ENCODE assay signal across 9 cellular contexts in the genomic region with DNA sequence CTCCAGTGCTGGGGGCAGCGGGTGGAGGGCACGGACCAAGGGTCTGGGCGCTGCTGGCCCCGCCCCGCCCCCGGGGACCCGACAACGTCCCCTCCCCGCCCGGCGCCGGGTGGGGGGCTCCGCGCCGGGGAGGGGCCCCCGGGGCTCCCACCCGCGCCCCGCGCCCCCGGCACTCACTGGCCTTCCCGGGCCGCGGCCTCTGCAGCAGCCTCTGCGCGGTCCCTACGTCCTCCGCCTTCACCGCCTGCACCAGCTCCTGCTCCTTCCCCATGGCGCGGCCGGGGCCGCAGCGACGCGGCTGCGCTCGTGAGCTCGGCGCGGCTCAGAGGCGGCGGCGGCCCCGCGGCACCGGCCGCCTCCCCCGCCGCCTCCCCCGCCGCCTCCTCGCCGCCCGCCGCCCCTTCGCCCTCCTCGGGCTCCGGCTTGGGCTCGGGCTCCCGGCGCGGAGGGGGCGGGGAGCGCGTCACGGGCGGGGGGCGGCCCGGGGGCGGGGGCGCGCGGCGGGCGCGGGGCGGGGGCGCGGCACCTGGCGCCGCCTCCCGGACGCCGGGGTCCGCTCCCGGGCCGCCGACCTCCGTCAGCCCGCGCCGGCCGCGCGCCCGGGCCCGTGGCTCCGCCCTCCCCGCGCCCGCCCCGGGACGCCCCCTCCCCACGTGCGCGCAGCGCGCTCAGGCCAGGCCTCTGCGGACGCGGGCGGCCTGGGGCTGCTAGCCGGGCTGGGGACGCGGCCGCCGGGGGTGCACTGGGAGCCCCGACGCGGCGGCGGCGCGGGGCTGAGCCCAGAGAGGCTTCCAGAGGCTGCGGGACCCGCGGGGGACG. TPM values are rescaled to one million over a fixed set of nuclear protein-coding genes. Genes with fewer than 3 reads are reported as not detected.
A peak's percentile ranks its signal among the peaks of the same experiment; 100 is the strongest.
DNase-seq lines count a peak whose midpoint lies in the region; ATAC-seq and TF ChIP-seq lines count a peak whose summit lies in the region.
"Had no signal": no experiment of that assay in that cellular context is flagged by ENCODE, and none has a peak within 500 bp of the region (broad histone marks: within the 10 kb centered on the region; RNA-seq: fewer than 3 reads in every experiment).

A gene with protein sequence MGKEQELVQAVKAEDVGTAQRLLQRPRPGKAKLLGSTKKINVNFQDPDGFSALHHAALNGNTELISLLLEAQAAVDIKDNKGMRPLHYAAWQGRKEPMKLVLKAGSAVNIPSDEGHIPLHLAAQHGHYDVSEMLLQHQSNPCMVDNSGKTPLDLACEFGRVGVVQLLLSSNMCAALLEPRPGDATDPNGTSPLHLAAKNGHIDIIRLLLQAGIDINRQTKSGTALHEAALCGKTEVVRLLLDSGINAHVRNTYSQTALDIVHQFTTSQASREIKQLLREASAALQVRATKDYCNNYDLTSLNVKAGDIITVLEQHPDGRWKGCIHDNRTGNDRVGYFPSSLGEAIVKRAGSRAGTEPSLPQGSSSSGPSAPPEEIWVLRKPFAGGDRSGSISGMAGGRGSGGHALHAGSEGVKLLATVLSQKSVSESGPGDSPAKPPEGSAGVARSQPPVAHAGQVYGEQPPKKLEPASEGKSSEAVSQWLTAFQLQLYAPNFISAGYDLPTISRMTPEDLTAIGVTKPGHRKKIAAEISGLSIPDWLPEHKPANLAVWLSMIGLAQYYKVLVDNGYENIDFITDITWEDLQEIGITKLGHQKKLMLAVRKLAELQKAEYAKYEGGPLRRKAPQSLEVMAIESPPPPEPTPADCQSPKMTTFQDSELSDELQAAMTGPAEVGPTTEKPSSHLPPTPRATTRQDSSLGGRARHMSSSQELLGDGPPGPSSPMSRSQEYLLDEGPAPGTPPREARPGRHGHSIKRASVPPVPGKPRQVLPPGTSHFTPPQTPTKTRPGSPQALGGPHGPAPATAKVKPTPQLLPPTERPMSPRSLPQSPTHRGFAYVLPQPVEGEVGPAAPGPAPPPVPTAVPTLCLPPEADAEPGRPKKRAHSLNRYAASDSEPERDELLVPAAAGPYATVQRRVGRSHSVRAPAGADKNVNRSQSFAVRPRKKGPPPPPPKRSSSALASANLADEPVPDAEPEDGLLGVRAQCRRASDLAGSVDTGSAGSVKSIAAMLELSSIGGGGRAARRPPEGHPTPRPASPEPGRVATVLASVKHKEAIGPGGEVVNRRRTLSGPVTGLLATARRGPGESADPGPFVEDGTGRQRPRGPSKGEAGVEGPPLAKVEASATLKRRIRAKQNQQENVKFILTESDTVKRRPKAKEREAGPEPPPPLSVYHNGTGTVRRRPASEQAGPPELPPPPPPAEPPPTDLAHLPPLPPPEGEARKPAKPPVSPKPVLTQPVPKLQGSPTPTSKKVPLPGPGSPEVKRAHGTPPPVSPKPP (N-terminal part only) (minus strand): TSS at position 444 of the 819 bp plus-strand sequence. CDS start 173 bp downstream, at position 271.

- intact Hi-C loops in vagina (cut with DNase I): no loop called here

- TF ChIP-seq POLR2A in vagina (IDR thresholded peaks at IDR 0.05): no peak

- H3K27me3 ChIP-seq in vagina: peaks cover 11% of the 10 kb centered on the region
- H3K27me3 ChIP-seq: thyroid gland had no signal

- no peak within 1 kb of the TSS for H3K27ac ChIP-seq in vagina
- H3K27ac ChIP-seq: thyroid gland had no signal

- no peaks in the 10 kb centered on the region for H3K9me3 Mint-ChIP-seq in activated naive CD4-positive, alpha-beta T cell treated with anti-CD3 and anti-CD28 coated beads, Interleukin-2, amount 50 U/mL, for 72 hours

- no peaks in the 10 kb centered on the region for H3K36me3 ChIP-seq in vagina
- H3K36me3 ChIP-seq: thyroid gland had no signal

- H3K9me3 ChIP-seq in vagina: no peaks in the 10 kb centered on the region
- H3K9me3 ChIP-seq: thyroid gland had no signal

- peak; percentile 45 to 54 for ATAC-seq in activated naive CD4-positive, alpha-beta T cell treated with anti-CD3 and anti-CD28 coated beads, Interleukin-2, amount 50 U/mL, for 72 hours
- ATAC-seq in GM21576 (IDR thresholded peaks at IDR 0.05; ENCODE audit: unreplicated experiment) (no peak), HG03175 (IDR thresholded peaks at IDR 0.05; ENCODE audit: unreplicated experiment) (no peak), GM21786 (IDR thresholded peaks at IDR 0.05; ENCODE audit: unreplicated experiment) (no peak)

- peak within 1 kb of the TSS; percentile 36 to 55 for H3K4me3 ChIP-seq in vagina

- H3K27ac Mint-ChIP-seq in activated naive CD4-positive, alpha-beta T cell treated with anti-CD3 and anti-CD28 coated beads, Interleukin-2, amount 50 U/mL, for 72 hours: no peak within 1 kb of the TSS

- H3K36me3 Mint-ChIP-seq in activated naive CD4-positive, alpha-beta T cell treated with anti-CD3 and anti-CD28 coated beads, Interleukin-2, amount 50 U/mL, for 72 hours: no peaks in the 10 kb centered on the region

- peak; percentile 47 for DNase-seq in ACHN
- peak; percentile 68 for DNase-seq in GM13977 (ENCODE audit: low spot score)
- no peak for DNase-seq in activated naive CD4-positive, alpha-beta T cell treated with anti-CD3 and anti-CD28 coated beads, Interleukin-2, amount 50 U/mL, for 72 hours (ENCODE audit: low spot score in 2 of 2)
- DNase-seq in iris pigment epithelial cell (ENCODE audit: low read depth): peak; percentile 14
- no peak for DNase-seq in vagina (ENCODE audit: extremely low spot score in 2 of 2)

- TF ChIP-seq CTCF in GM13977 (IDR thresholded peaks at IDR 0.05; ENCODE audit: extremely low read depth, insufficient read depth, missing control alignments) (no peak), vagina (IDR thresholded peaks at IDR 0.05) (no peak)

- in situ Hi-C loops in ACHN (cut with HindIII; ENCODE audit: low pct_ligation_motif_present, low pct_unique_long_range_greater_than_20kb, low sequenced_read_pairs) (no loop called here), GM13977 (cut with MboI; ENCODE audit: low pct_unique_long_range_greater_than_20kb, low sequenced_read_pairs, unreplicated experiment) (no loop called here)

- peaks cover 18% of the 10 kb centered on the region for H3K4me1 ChIP-seq in vagina

RNA-seq across cellular contexts. Expression of the gene that starts here (rescaled TPM):
- 10 to 100 TPM in 1 of 2 donors, under 1 TPM in 1; 0.77 to 11.3 TPM for total RNA-seq in activated naive CD4-positive, alpha-beta T cell treated with anti-CD3 and anti-CD28 coated beads, Interleukin-2, amount 50 U/mL, for 72 hours
- 0.25 TPM for total RNA-seq in vagina

Comparison
In these comparisons a context has a peak if more than half of its experiments do, and no peak if none do; other contexts are left out.
1. DNase-seq: peak in ACHN (single experiment), GM13977 (single experiment) and iris pigment epithelial cell (single experiment); none in activated naive CD4-positive, alpha-beta T cell treated with anti-CD3 and anti-CD28 coated beads, Interleukin-2, amount 50 U/mL, for 72 hours (0 of 2) and vagina (0 of 2).
2. ATAC-seq: peak in activated naive CD4-positive, alpha-beta T cell treated with anti-CD3 and anti-CD28 coated beads, Interleukin-2, amount 50 U/mL, for 72 hours (2 of 2); none in GM21576 (single experiment), HG03175 (single experiment) and GM21786 (single experiment).